In genomic region chr2:65636024-65636423, GRCh38 we compare ENCODE assay signal across 31 cellular contexts.
"Had no signal": no experiment of that assay in that cellular context is flagged by ENCODE, and none has a peak within 500 bp of the region (broad histone marks: within the 10 kb centered on the region; RNA-seq: fewer than 3 reads in every experiment).

No MANE protein-coding gene starts in this region.

- DNase-seq: activated CD4-positive, alpha-beta memory T cell treated with anti-CD3 and anti-CD28 coated beads for 36 hours; activated CD4-positive, alpha-beta T cell treated with anti-CD3 and anti-CD28 coated beads for 36 hours; activated CD4-positive, alpha-beta T cell treated with anti-CD3 and anti-CD28 coated beads, Interleukin-2, amount 10 ng/mL, durations not matched to agents 24 days and 14 days; activated CD4-positive, CD25-positive, alpha-beta regulatory T cell; activated CD4-positive, CD25-positive, alpha-beta regulatory T cell treated with anti-CD3 and anti-CD28 coated beads, Interleukin-2, amount 50 U/mL, for 72 hours; activated CD8-positive, alpha-beta memory T cell treated with anti-CD3 and anti-CD28 coated beads, Interleukin-2, amount 10 ng/mL, durations not matched to agents 7 days and 5 days; activated CD8-positive, alpha-beta memory T cell treated with anti-CD3 and anti-CD28 coated beads, Interleukin-2, amount 50 U/mL, for 4 hours; activated CD8-positive, alpha-beta T cell treated with anti-CD3 and anti-CD28 coated beads, Interleukin-2, amount 10 ng/mL, durations not matched to agents 7 days and 5 days; activated effector memory CD4-positive, alpha-beta T cell treated with anti-CD3 and anti-CD28 coated beads, Interleukin-2, amount 50 U/mL, for 16 hours; activated naive CD4-positive, alpha-beta T cell treated with anti-CD3 and anti-CD28 coated beads for 36 hours; activated naive CD8-positive, alpha-beta T cell treated with anti-CD3 and anti-CD28 coated beads for 36 hours; activated naive CD8-positive, alpha-beta T cell treated with anti-CD3 and anti-CD28 coated beads, Interleukin-2, amount 50 U/mL, for 24 hours; activated T-cell treated with anti-CD3 and anti-CD28 coated beads, Interleukin-2, amount 50 U/mL, for 1 hour; activated T-cell treated with anti-CD3 and anti-CD28 coated beads, Interleukin-2, amount 50 U/mL, for 48 hours; adrenal gland; amygdala; aorta; body of pancreas; caudate nucleus; cortex of kidney; dermis blood vessel endothelial cell; effector CD4-positive, alpha-beta T cell; effector memory CD8-positive, alpha-beta T cell; erythroblast; foreskin fibroblast; head of caudate nucleus; T-helper 17 cell; T1000 had no signal

- ATAC-seq: activated CD4-positive, alpha-beta T cell treated with anti-CD3 and anti-CD28 coated beads for 36 hours; activated CD8-positive, alpha-beta memory T cell treated with anti-CD3 and anti-CD28 coated beads, Interleukin-2, amount 10 ng/mL, durations not matched to agents 7 days and 5 days; activated CD8-positive, alpha-beta T cell treated with anti-CD3 and anti-CD28 coated beads, Interleukin-2, amount 10 ng/mL, durations not matched to agents 7 days and 5 days; activated naive CD8-positive, alpha-beta T cell treated with anti-CD3 and anti-CD28 coated beads, Interleukin-2, amount 50 U/mL, for 24 hours; body of pancreas; effector memory CD8-positive, alpha-beta T cell; T-helper 17 cell had no signal

- H3K36me3 ChIP-seq: adrenal gland, esophagus muscularis mucosa had no signal

- H3K27ac ChIP-seq: adrenal gland, body of pancreas, esophagus muscularis mucosa had no signal

- H3K4me3 ChIP-seq: adrenal gland, body of pancreas, esophagus muscularis mucosa had no signal

- H3K4me1 ChIP-seq: adrenal gland, body of pancreas had no signal

- FAIRE-seq: colon, frontal cortex had no signal

- H3K9me3 ChIP-seq: adrenal gland, body of pancreas, esophagus muscularis mucosa had no signal

- H3K27me3 ChIP-seq: adrenal gland, body of pancreas, esophagus muscularis mucosa had no signal
